ENCODE assay signal across 2 cellular contexts in the genomic region with DNA sequence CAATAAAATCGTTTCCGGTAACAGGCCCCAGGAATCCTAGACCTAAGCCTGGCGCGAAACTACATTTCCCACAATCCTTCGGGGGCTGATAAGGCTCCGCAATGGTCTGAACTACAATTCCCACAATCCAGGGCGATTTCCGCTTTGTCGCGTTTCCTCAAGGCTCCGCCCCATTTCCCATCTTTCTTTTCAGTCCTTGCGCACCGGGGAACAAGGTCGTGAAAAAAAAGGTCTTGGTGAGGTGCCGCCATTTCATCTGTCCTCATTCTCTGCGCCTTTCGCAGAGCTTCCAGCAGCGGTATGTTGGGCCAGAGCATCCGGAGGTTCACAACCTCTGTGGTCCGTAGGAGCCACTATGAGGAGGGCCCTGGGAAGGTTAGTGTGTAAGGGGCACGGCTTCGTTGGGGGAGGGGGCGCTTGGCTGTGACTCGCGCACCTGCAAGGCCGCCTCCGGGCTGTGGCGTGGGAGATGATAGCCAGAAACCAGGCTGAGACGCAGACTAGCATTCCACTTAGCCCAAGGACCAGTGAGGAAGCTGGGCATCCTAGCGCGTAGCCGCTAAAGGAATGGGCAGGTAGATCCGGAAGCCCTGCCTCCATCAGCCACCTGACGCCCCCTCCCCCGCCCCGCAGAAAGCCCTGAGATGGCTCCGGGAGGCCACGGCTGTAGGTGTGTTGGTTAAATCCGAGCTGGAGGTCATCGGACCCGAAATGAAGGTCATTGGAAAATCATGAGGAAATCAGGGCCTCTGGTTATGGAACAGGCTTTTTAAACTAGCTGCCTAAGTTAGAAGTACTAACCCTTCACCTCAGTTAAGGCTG.
TF ChIP-seq lines count a peak whose summit lies in the region.

Gene COX7C (plus strand): TSS at position 186 of the 822 bp plus-strand sequence. CDS start 115 bp downstream, at position 301.

TF ChIP-seq in HCT116, 20 proteins besides CTCF, POLR2A, EP300 and RAD21 (continued from another document):
- TF ChIP-seq REST (IDR thresholded peaks at IDR 0.05; ENCODE audit: low read depth) = no peak
- no peak for TF ChIP-seq ZNF274 (IDR thresholded peaks at IDR 0.05; ENCODE audit: low read depth, low read length)
- TF ChIP-seq SP1 (IDR thresholded peaks at IDR 0.05; ENCODE audit: low read depth) = peak; percentile 76
- TF ChIP-seq EZH2phosphoT487 (IDR thresholded peaks at IDR 0.05; ENCODE audit: borderline replicate concordance) = no peak
- no peak; the same call in 1 of the 2 replicates for TF ChIP-seq SIN3A (IDR thresholded peaks at IDR 0.05; ENCODE audit: low read depth)
- no peak for TF ChIP-seq FOSL1 (IDR thresholded peaks at IDR 0.05; ENCODE audit: low read depth)
- peak; percentile 84 for TF ChIP-seq POLR2AphosphoS5 (IDR thresholded peaks at IDR 0.05; ENCODE audit: low read depth, low read length)
- TF ChIP-seq ELF1 (IDR thresholded peaks at IDR 0.05; ENCODE audit: borderline replicate concordance, low read depth) = peak; percentile 97
- no peak for TF ChIP-seq CBX3 (IDR thresholded peaks at IDR 0.05; ENCODE audit: low read depth)
- TF ChIP-seq EGR1 (IDR thresholded peaks at IDR 0.05; ENCODE audit: low read depth) = 0 out of 2 replicates have a peak, but pooled peaks have one; percentile 40
- no peak for TF ChIP-seq EZH2 (IDR thresholded peaks at IDR 0.05)
- TF ChIP-seq JUND (IDR thresholded peaks at IDR 0.05) = no peak
- TF ChIP-seq YY1 (IDR thresholded peaks at IDR 0.05; ENCODE audit: extremely low read depth, insufficient replicate concordance, low read depth, low read length) = peak; percentile 72
- peak; percentile 59 for TF ChIP-seq ZBTB33 (IDR thresholded peaks at IDR 0.05; ENCODE audit: extremely low read depth, insufficient replicate concordance, low read length)

TF ChIP-seq in neural cell, 6 proteins besides CTCF, POLR2A, EP300 and RAD21 (continued from another document):
- peak; percentile 96 for TF ChIP-seq REST (IDR thresholded peaks at IDR 0.05; ENCODE audit: borderline replicate concordance)
